22 cellular contexts compared by ENCODE assay signal in genomic region chr14:20611277-20611676, GRCh38. TPM values are rescaled to one million over a fixed set of nuclear protein-coding genes. Genes with fewer than 3 reads are reported as not detected.
DNase-seq lines count a peak whose midpoint lies in the region; ATAC-seq, FAIRE-seq and TF ChIP-seq lines count a peak whose summit lies in the region.
"Had no signal": no experiment of that assay in that cellular context is flagged by ENCODE, and none has a peak within 500 bp of the region (broad histone marks: within the 10 kb centered on the region; RNA-seq: fewer than 3 reads in every experiment).

No MANE protein-coding gene starts in this region.

- peaks cover 6% of the 10 kb centered on the region for H3K4me1 Mint-ChIP-seq in neural progenitor cell

- H3K4me3 ChIP-seq in A549 (no peak overlapping the region), DOHH2 (ENCODE audit: low read length) (peak overlapping the region; percentile 77; the same call in 1 of the 2 replicates), OCI-LY3 (ENCODE audit: low read length) (peak overlapping the region; percentile 84), neural progenitor cell (no peak overlapping the region)
- H3K4me3 ChIP-seq: SJSA1 had no signal

- H3K4me3 Mint-ChIP-seq in neural progenitor cell: no peak overlapping the region

- no peak for DNase-seq in A549 (ENCODE audit: low read depth in 1 of 2, low spot score in 1 of 2)
- DNase-seq in inferior parietal cortex (ENCODE audit: extremely low spot score): peak; percentile 2
- DNase-seq in superior temporal gyrus (ENCODE audit: extremely low spot score): no peak
- no peak for DNase-seq in HPDE6-E6E7 (ENCODE audit: extremely low spot score)
- no peak for DNase-seq in neural progenitor cell (ENCODE audit: low spot score)
- no peak for DNase-seq in activated naive CD4-positive, alpha-beta T cell treated with anti-CD3 and anti-CD28 coated beads, Interleukin-2, amount 50 U/mL, for 16 hours
- DNase-seq: C1 segment of cervical spinal cord, DMS79, H7, MV-4-11, NCI-H187, NCI-H2107, NCI-H226, NCI-H524, NCI-H82, Peyer's patch, T-helper 1 cell had no signal

- H4K20me1 ChIP-seq in DOHH2 (ENCODE audit: control insufficient read depth, insufficient read depth, low read depth, low read length) (0 out of 2 replicates have a peak, but pooled peaks cover 4% of the 10 kb centered on the region), OCI-LY3 (ENCODE audit: insufficient read depth, low read length) (peaks cover 5% of the 10 kb centered on the region), neural progenitor cell (ENCODE audit: low read depth) (no peaks in the 10 kb centered on the region)

- H3K79me2 ChIP-seq in DOHH2 (ENCODE audit: control insufficient read depth, low read length) (no peaks in the 10 kb centered on the region), OCI-LY3 (ENCODE audit: low read length) (no peaks in the 10 kb centered on the region), neural progenitor cell (ENCODE audit: low read depth) (no peaks in the 10 kb centered on the region)

- H3K4me2 ChIP-seq in A549: peak overlapping the region; percentile 88
- H3K4me2 ChIP-seq in DOHH2 (ENCODE audit: low read length): peak overlapping the region; percentile 89
- peak overlapping the region; percentile 87 for H3K4me2 ChIP-seq in OCI-LY3 (ENCODE audit: low read length)
- no peak overlapping the region for H3K4me2 ChIP-seq in neural progenitor cell

- H3K36me3 Mint-ChIP-seq in neural progenitor cell: no peaks in the 10 kb centered on the region

- no peak for TF ChIP-seq EP300 in A549 (IDR thresholded peaks at IDR 0.05)

- no peak for TF ChIP-seq POLR2A in A549 (IDR thresholded peaks at IDR 0.05; ENCODE audit: low read length)

- H3K9me2 ChIP-seq in DOHH2 (replicated peaks; ENCODE audit: control insufficient read depth, low read length): no peaks in the 10 kb centered on the region

- no peak for ATAC-seq in A549

- H3K36me3 ChIP-seq in DOHH2 (ENCODE audit: control insufficient read depth, low read length) (no peaks in the 10 kb centered on the region), OCI-LY3 (replicated peaks; ENCODE audit: low read depth, low read length) (no peaks in the 10 kb centered on the region), neural progenitor cell (no peaks in the 10 kb centered on the region)
- H3K36me3 ChIP-seq: Peyer's patch, SJSA1 had no signal

- CTCF ChIA-PET in A549 (lab: Yijun Ruan, JAX): interaction anchor here (1.6 to 7.1 kb wide), 5 partner anchors 15 to 285 kb away, joined by 3 to 67 read pairs (median 6); no protein-coding TSS in a partner anchor

- H3K27me3 Mint-ChIP-seq in neural progenitor cell (ENCODE audit: insufficient read depth, low read depth): no peaks in the 10 kb centered on the region

- H3K4me1 ChIP-seq in A549 (peaks cover 32% of the 10 kb centered on the region), DOHH2 (ENCODE audit: control insufficient read depth, low read length) (peaks cover 51% of the 10 kb centered on the region), OCI-LY3 (ENCODE audit: low read length) (peaks cover 53% of the 10 kb centered on the region), neural progenitor cell (no peaks in the 10 kb centered on the region)

- TF ChIP-seq RAD21 in A549 (conservative IDR thresholded peaks at IDR 0.05 in 1 of 2, IDR thresholded peaks at IDR 0.05 in 1 of 2): no peak

- H3K9me3 ChIP-seq in A549 (no peaks in the 10 kb centered on the region), DOHH2 (ENCODE audit: control insufficient read depth, insufficient read depth, low read length) (no peaks in the 10 kb centered on the region), OCI-LY3 (ENCODE audit: insufficient read depth, low read length) (no peaks in the 10 kb centered on the region), neural progenitor cell (ENCODE audit: low read depth) (no peaks in the 10 kb centered on the region)
- H3K9me3 ChIP-seq: Peyer's patch, SJSA1 had no signal

- 47% methylated on average over 4 of the region's 4 CpGs for WGBS in A549 (ENCODE audit: missing lambda C conversion rate)

- H3K9ac ChIP-seq in OCI-LY3 (ENCODE audit: low read length) (no peak overlapping the region), neural progenitor cell (no peak overlapping the region)

- POLR2A ChIA-PET in A549 (lab: Yijun Ruan, JAX): no interaction called here

- peaks cover 2% of the 10 kb centered on the region for H3K9me3 Mint-ChIP-seq in neural progenitor cell

- TF ChIP-seq CTCF in A549 (IDR thresholded peaks at IDR 0.05) (no peak), DOHH2 (IDR thresholded peaks at IDR 0.05; ENCODE audit: low read depth, low read length, poor library complexity, severe bottlenecking) (no peak), OCI-LY3 (IDR thresholded peaks at IDR 0.05; ENCODE audit: low read depth, low read length) (no peak), neural progenitor cell (IDR thresholded peaks at IDR 0.05) (no peak)

- H3K27me3 ChIP-seq in DOHH2 (ENCODE audit: control insufficient read depth, low read length) (peaks cover 25% of the 10 kb centered on the region), OCI-LY3 (ENCODE audit: low read depth, low read length) (peaks cover 10% of the 10 kb centered on the region), neural progenitor cell (peaks cover 27% of the 10 kb centered on the region)
- H3K27me3 ChIP-seq: Peyer's patch, SJSA1 had no signal

- H2AFZ ChIP-seq in OCI-LY3 (ENCODE audit: low read depth, low read length) (no peak overlapping the region), neural progenitor cell (replicated peaks) (no peak overlapping the region)

- FAIRE-seq in A549 (lab: Jason Lieb, UNC): no peak
- FAIRE-seq: D721Med had no signal

- peaks cover 19% of the 10 kb centered on the region for H3F3A ChIP-seq in DOHH2 (ENCODE audit: control insufficient read depth, insufficient read depth)
- H3F3A ChIP-seq in neural progenitor cell (ENCODE audit: low read depth): peaks cover 17% of the 10 kb centered on the region

- H3K27ac ChIP-seq in A549 (no peak overlapping the region), DOHH2 (ENCODE audit: low read depth, low read length) (no peak overlapping the region), OCI-LY3 (ENCODE audit: low read length) (no peak overlapping the region), neural progenitor cell (no peak overlapping the region)
- H3K27ac ChIP-seq: SJSA1 had no signal

- H3K27ac Mint-ChIP-seq in neural progenitor cell: no peak overlapping the region

TF ChIP-seq in A549, 52 proteins besides CTCF, POLR2A, EP300 and RAD21:
- no peak for TF ChIP-seq CHD2 (IDR thresholded peaks at IDR 0.05; ENCODE audit: low read length, partially characterized antibody)
- no peak for TF ChIP-seq NR3C1 (IDR thresholded peaks at IDR 0.05)
- no peak for TF ChIP-seq HOXB5 (CRISPR knock-in tag; IDR thresholded peaks at IDR 0.05)
TF ChIP-seq in A549: peak in this region for 0.

RNA-seq across cellular contexts. Expression of gene RNASE12, which starts 20.1 kb away (rescaled TPM):
- polyA plus RNA-seq in A549 (2011; rRNA removed) (not detected in 2 replicates), A549 (2017; fragmentation: RNase III; extraction: RNeasy Plus Mini Kit Qiagen cat#74134 plus additional on column Dnase treatment) (not detected in 3 replicates)
- polyA plus RNA-seq in A549 (2012; cell fraction: cytosol; rRNA removed): not detected in 2 replicates
- not detected in 2 replicates for polyA plus RNA-seq in A549 (2012; cell fraction: nucleus; rRNA removed)
- polyA minus RNA-seq in A549 (2011; rRNA and poly(A)+ RNA removed): not detected in 2 replicates
- not detected in 2 replicates for total RNA-seq in neural progenitor cell (ENCODE audit: low replicate concordance)
- total RNA-seq: A172, H7, Peyer's patch, SJSA1 had no signal

RNA-seq across cellular contexts. Expression of gene RNASE11, which starts 23.5 kb away (rescaled TPM):
- polyA plus RNA-seq in A549 (2011; rRNA removed): not detected in 2 replicates
- not detected in 2 replicates for polyA plus RNA-seq in A549 (2012; cell fraction: cytosol; rRNA removed)
- polyA plus RNA-seq in A549 (2012; cell fraction: nucleus; rRNA removed): not detected in 2 replicates
- polyA plus RNA-seq in A549 (2017; fragmentation: RNase III; extraction: RNeasy Plus Mini Kit Qiagen cat#74134 plus additional on column Dnase treatment): not detected in 3 replicates
- polyA minus RNA-seq in A549 (2011; rRNA and poly(A)+ RNA removed): not detected in 2 replicates
- not detected in 2 replicates for total RNA-seq in neural progenitor cell (ENCODE audit: low replicate concordance)
- total RNA-seq: A172, H7, Peyer's patch, SJSA1 had no signal

RNA-seq across cellular contexts. Expression of gene OR6S1, which starts 30.2 kb away (rescaled TPM):
- not detected in 2 replicates for polyA plus RNA-seq in A549 (2011; rRNA removed)
- polyA plus RNA-seq in A549 (2012; cell fraction: cytosol; rRNA removed): not detected in 2 replicates
- polyA plus RNA-seq in A549 (2012; cell fraction: nucleus; rRNA removed): not detected in 2 replicates
- polyA plus RNA-seq in A549 (2017; fragmentation: RNase III; extraction: RNeasy Plus Mini Kit Qiagen cat#74134 plus additional on column Dnase treatment): not detected in 3 replicates
- not detected in 2 replicates for polyA minus RNA-seq in A549 (2011; rRNA and poly(A)+ RNA removed)
- not detected in 2 replicates for total RNA-seq in neural progenitor cell (ENCODE audit: low replicate concordance)
- total RNA-seq: A172, H7, Peyer's patch, SJSA1 had no signal

RNA-seq across cellular contexts. Expression of gene RNASE9, which starts 50.4 kb away (rescaled TPM):
- polyA plus RNA-seq in A549 (2011; rRNA removed) (not detected in 2 replicates), A549 (2017; fragmentation: RNase III; extraction: RNeasy Plus Mini Kit Qiagen cat#74134 plus additional on column Dnase treatment) (not detected in 3 replicates)
- polyA plus RNA-seq in A549 (2012; cell fraction: cytosol; rRNA removed): not detected in 2 replicates
- not detected in 2 replicates for polyA plus RNA-seq in A549 (2012; cell fraction: nucleus; rRNA removed)
- not detected in 2 replicates for polyA minus RNA-seq in A549 (2011; rRNA and poly(A)+ RNA removed)
- not detected in 2 replicates for total RNA-seq in neural progenitor cell (ENCODE audit: low replicate concordance)
- total RNA-seq: A172, H7, Peyer's patch, SJSA1 had no signal

Comparison
In these comparisons a context has a peak if more than half of its experiments do, and no peak if none do; other contexts are left out.
1. H3K4me3 ChIP-seq: peak in DOHH2 (single experiment) and OCI-LY3 (single experiment); none in A549 (single experiment) and neural progenitor cell (single experiment).